ENCODE assay signal across 1 cellular context in the genomic region with DNA sequence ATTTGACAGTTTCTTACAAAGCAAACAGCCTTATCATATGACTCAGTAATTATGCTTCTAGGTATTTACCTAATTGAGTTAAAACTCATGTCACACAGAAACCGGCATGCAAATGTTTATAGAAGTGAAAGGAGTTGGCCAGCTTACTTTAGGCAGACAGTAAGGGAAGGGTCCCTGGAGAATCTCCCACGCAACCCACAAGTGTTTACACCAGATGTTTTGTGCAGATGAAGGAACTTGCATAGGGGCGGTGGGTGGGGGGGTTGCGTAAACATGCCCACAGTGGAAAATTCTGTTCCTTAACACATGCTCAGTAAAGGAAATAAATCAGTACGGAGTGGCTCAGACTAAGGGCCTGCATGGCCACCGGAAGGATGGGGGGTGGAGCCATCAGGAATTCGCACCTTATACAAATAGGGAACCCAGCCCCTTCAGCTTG.
TF ChIP-seq lines count a peak whose summit lies in the region.

No MANE protein-coding gene starts in this region.

TF ChIP-seq in GM12878, 131 proteins besides CTCF, POLR2A, EP300 and RAD21 (continued from another document and continues in another):
- peak; percentile 53; the same call in 1 of the 2 replicates for TF ChIP-seq ATF2 (IDR thresholded peaks at IDR 0.05; ENCODE audit: low read length)
- no peak for TF ChIP-seq EZH2 (IDR thresholded peaks at IDR 0.05; ENCODE audit: borderline replicate concordance, control insufficient read depth, low read depth, low read length)
- no peak for TF ChIP-seq TCF7 (IDR thresholded peaks at IDR 0.05; ENCODE audit: borderline replicate concordance)
- no peak for TF ChIP-seq SMAD5 (IDR thresholded peaks at IDR 0.05; ENCODE audit: low read depth)
- TF ChIP-seq, protein P1, sequence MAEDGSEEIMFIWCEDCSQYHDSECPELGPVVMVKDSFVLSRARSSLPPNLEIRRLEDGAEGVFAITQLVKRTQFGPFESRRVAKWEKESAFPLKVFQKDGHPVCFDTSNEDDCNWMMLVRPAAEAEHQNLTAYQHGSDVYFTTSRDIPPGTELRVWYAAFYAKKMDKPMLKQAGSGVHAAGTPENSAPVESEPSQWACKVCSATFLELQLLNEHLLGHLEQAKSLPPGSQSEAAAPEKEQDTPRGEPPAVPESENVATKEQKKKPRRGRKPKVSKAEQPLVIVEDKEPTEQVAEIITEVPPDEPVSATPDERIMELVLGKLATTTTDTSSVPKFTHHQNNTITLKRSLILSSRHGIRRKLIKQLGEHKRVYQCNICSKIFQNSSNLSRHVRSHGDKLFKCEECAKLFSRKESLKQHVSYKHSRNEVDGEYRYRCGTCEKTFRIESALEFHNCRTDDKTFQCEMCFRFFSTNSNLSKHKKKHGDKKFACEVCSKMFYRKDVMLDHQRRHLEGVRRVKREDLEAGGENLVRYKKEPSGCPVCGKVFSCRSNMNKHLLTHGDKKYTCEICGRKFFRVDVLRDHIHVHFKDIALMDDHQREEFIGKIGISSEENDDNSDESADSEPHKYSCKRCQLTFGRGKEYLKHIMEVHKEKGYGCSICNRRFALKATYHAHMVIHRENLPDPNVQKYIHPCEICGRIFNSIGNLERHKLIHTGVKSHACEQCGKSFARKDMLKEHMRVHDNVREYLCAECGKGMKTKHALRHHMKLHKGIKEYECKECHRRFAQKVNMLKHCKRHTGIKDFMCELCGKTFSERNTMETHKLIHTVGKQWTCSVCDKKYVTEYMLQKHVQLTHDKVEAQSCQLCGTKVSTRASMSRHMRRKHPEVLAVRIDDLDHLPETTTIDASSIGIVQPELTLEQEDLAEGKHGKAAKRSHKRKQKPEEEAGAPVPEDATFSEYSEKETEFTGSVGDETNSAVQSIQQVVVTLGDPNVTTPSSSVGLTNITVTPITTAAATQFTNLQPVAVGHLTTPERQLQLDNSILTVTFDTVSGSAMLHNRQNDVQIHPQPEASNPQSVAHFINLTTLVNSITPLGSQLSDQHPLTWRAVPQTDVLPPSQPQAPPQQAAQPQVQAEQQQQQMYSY (CRISPR knock-in tag; IDR thresholded peaks at IDR 0.05): no peak
- no peak for TF ChIP-seq ASH2L (IDR thresholded peaks at IDR 0.05; ENCODE audit: borderline replicate concordance, low read depth)
- peak; percentile 40; the same call in 1 of the 2 replicates for TF ChIP-seq SREBF1 (IDR thresholded peaks at IDR 0.05; ENCODE audit: low read length)
- no peak for TF ChIP-seq FOXK2 (IDR thresholded peaks at IDR 0.05)
- no peak for TF ChIP-seq SRF (IDR thresholded peaks at IDR 0.05; ENCODE audit: low read depth in 2 of 2, low read length in 2 of 2)
- 0 out of 3 replicates have a peak, but pooled peaks of 1 of the 2 experiments have one; percentile 32 for TF ChIP-seq EGR1 (IDR thresholded peaks at IDR 0.05; ENCODE audit: borderline replicate concordance in 1 of 2, low read depth in 2 of 2, low read length in 2 of 2)
- peak; percentile 74; the same call in 1 of the 2 replicates for TF ChIP-seq TBL1XR1 (IDR thresholded peaks at IDR 0.05; ENCODE audit: low read depth, low read length)
- peak; percentile 92 for TF ChIP-seq DPF2 (IDR thresholded peaks at IDR 0.05)
- TF ChIP-seq CBFB (IDR thresholded peaks at IDR 0.05; ENCODE audit: low read depth): no peak
- TF ChIP-seq, protein P2, sequence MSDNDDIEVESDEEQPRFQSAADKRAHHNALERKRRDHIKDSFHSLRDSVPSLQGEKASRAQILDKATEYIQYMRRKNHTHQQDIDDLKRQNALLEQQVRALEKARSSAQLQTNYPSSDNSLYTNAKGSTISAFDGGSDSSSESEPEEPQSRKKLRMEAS (IDR thresholded peaks at IDR 0.05; ENCODE audit: low read depth, low read length): no peak; the same call in 1 of the 2 replicates
- peak; percentile 70 for TF ChIP-seq RUNX3 (IDR thresholded peaks at IDR 0.05; ENCODE audit: low read length)
- TF ChIP-seq TARDBP (IDR thresholded peaks at IDR 0.05; ENCODE audit: borderline replicate concordance): no peak
- TF ChIP-seq KAT2A (conservative IDR thresholded peaks at IDR 0.05; ENCODE audit: control insufficient read depth, low read depth, low read length): no peak
- no peak for TF ChIP-seq ZBTB40 (IDR thresholded peaks at IDR 0.05; ENCODE audit: borderline replicate concordance)
- TF ChIP-seq ATF7 (IDR thresholded peaks at IDR 0.05; ENCODE audit: low read depth): peak; percentile 89
- no peak for TF ChIP-seq SIX5 (IDR thresholded peaks at IDR 0.05; ENCODE audit: low read depth, low read length, severe bottlenecking)
- TF ChIP-seq, protein P3, sequence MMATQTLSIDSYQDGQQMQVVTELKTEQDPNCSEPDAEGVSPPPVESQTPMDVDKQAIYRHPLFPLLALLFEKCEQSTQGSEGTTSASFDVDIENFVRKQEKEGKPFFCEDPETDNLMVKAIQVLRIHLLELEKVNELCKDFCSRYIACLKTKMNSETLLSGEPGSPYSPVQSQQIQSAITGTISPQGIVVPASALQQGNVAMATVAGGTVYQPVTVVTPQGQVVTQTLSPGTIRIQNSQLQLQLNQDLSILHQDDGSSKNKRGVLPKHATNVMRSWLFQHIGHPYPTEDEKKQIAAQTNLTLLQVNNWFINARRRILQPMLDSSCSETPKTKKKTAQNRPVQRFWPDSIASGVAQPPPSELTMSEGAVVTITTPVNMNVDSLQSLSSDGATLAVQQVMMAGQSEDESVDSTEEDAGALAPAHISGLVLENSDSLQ (IDR thresholded peaks at IDR 0.05): peak; percentile 47; the same call in 1 of the 2 replicates
- TF ChIP-seq BACH1 (IDR thresholded peaks at IDR 0.05; ENCODE audit: borderline replicate concordance): peak; percentile 73; the same call in 1 of the 2 replicates
- no peak for TF ChIP-seq FOS (IDR thresholded peaks at IDR 0.05; ENCODE audit: borderline replicate concordance, extremely low read depth, insufficient read length)
- no peak for TF ChIP-seq MTA3 (IDR thresholded peaks at IDR 0.05; ENCODE audit: borderline replicate concordance, low read length)
- TF ChIP-seq NRF1 (conservative IDR thresholded peaks at IDR 0.05; ENCODE audit: low read depth, low read length): no peak
- TF ChIP-seq MEF2B (IDR thresholded peaks at IDR 0.05; ENCODE audit: partially characterized antibody, poor library complexity, severe bottlenecking): peak; percentile 98
- peak; percentile 90 for TF ChIP-seq IKZF1 (conservative IDR thresholded peaks at IDR 0.05)
- no peak for TF ChIP-seq SIN3A (IDR thresholded peaks at IDR 0.05; ENCODE audit: low read depth, low read length)
- TF ChIP-seq NBN (IDR thresholded peaks at IDR 0.05): peak; percentile 79
- TF ChIP-seq, protein P4, sequence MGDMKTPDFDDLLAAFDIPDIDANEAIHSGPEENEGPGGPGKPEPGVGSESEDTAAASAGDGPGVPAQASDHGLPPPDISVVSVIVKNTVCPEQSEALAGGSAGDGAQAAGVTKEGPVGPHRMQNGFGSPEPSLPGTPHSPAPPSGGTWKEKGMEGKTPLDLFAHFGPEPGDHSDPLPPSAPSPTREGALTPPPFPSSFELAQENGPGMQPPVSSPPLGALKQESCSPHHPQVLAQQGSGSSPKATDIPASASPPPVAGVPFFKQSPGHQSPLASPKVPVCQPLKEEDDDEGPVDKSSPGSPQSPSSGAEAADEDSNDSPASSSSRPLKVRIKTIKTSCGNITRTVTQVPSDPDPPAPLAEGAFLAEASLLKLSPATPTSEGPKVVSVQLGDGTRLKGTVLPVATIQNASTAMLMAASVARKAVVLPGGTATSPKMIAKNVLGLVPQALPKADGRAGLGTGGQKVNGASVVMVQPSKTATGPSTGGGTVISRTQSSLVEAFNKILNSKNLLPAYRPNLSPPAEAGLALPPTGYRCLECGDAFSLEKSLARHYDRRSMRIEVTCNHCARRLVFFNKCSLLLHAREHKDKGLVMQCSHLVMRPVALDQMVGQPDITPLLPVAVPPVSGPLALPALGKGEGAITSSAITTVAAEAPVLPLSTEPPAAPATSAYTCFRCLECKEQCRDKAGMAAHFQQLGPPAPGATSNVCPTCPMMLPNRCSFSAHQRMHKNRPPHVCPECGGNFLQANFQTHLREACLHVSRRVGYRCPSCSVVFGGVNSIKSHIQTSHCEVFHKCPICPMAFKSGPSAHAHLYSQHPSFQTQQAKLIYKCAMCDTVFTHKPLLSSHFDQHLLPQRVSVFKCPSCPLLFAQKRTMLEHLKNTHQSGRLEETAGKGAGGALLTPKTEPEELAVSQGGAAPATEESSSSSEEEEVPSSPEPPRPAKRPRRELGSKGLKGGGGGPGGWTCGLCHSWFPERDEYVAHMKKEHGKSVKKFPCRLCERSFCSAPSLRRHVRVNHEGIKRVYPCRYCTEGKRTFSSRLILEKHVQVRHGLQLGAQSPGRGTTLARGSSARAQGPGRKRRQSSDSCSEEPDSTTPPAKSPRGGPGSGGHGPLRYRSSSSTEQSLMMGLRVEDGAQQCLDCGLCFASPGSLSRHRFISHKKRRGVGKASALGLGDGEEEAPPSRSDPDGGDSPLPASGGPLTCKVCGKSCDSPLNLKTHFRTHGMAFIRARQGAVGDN (IDR thresholded peaks at IDR 0.05): no peak
- TF ChIP-seq CBX3 (IDR thresholded peaks at IDR 0.05; ENCODE audit: borderline replicate concordance, low read depth): no peak
- peak; percentile 74; the same call in 1 of the 2 replicates for TF ChIP-seq GATAD2B (conservative IDR thresholded peaks at IDR 0.05; ENCODE audit: low read depth)
- TF ChIP-seq NR2F1 (conservative IDR thresholded peaks at IDR 0.05): 0 out of 2 replicates have a peak, but pooled peaks have one; percentile 12
- TF ChIP-seq, protein P5, sequence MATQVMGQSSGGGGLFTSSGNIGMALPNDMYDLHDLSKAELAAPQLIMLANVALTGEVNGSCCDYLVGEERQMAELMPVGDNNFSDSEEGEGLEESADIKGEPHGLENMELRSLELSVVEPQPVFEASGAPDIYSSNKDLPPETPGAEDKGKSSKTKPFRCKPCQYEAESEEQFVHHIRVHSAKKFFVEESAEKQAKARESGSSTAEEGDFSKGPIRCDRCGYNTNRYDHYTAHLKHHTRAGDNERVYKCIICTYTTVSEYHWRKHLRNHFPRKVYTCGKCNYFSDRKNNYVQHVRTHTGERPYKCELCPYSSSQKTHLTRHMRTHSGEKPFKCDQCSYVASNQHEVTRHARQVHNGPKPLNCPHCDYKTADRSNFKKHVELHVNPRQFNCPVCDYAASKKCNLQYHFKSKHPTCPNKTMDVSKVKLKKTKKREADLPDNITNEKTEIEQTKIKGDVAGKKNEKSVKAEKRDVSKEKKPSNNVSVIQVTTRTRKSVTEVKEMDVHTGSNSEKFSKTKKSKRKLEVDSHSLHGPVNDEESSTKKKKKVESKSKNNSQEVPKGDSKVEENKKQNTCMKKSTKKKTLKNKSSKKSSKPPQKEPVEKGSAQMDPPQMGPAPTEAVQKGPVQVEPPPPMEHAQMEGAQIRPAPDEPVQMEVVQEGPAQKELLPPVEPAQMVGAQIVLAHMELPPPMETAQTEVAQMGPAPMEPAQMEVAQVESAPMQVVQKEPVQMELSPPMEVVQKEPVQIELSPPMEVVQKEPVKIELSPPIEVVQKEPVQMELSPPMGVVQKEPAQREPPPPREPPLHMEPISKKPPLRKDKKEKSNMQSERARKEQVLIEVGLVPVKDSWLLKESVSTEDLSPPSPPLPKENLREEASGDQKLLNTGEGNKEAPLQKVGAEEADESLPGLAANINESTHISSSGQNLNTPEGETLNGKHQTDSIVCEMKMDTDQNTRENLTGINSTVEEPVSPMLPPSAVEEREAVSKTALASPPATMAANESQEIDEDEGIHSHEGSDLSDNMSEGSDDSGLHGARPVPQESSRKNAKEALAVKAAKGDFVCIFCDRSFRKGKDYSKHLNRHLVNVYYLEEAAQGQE (IDR thresholded peaks at IDR 0.05; ENCODE audit: low read depth, low read length): no peak
- no peak for TF ChIP-seq ZBED1 (IDR thresholded peaks at IDR 0.05; ENCODE audit: borderline replicate concordance)
- peak; percentile 92 for TF ChIP-seq TCF12 (IDR thresholded peaks at IDR 0.05; ENCODE audit: low read depth, low read length)
- TF ChIP-seq MXI1 (IDR thresholded peaks at IDR 0.05; ENCODE audit: low read depth, low read length): no peak
- TF ChIP-seq SPI1 (IDR thresholded peaks at IDR 0.05; ENCODE audit: borderline replicate concordance, insufficient read depth, low read depth, low read length): peak; percentile 33; the same call in 1 of the 2 replicates
- TF ChIP-seq ZNF274 (IDR thresholded peaks at IDR 0.05; ENCODE audit: insufficient read depth, insufficient read length): no peak
- peak; percentile 46 to 56; a peak in 3 of 4 replicates for TF ChIP-seq BHLHE40 (IDR thresholded peaks at IDR 0.05; ENCODE audit: borderline replicate concordance in 1 of 2, low read depth in 2 of 2, low read length in 1 of 2)
- 0 out of 2 replicates have a peak, but pooled peaks have one; percentile 36 for TF ChIP-seq ZNF24 (IDR thresholded peaks at IDR 0.05)
- 0 out of 2 replicates have a peak, but pooled peaks have one; percentile 25 for TF ChIP-seq EED (IDR thresholded peaks at IDR 0.05; ENCODE audit: low read depth)
